8 cellular contexts compared by ENCODE assay signal in the genomic region with DNA sequence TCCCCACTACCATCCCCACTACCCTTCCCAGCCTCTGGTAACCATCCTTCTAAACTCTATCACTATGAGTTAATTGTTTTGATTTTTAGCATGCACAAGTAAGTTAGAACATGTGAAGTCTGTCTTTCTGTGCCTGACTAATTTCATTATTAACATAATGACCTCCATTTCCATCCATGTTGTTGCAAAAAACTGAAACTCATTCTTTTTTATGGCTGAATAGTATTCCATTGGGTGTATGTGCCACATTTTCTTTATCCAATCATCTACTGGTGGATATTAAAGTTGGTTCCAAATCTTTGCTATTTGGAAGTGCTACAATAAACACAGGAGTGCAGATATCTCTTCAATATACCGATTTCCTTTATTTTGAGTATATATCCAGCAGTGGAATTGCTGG. TPM values are rescaled to one million over a fixed set of nuclear protein-coding genes. Genes with fewer than 3 reads are reported as not detected.
"Had no signal": no experiment of that assay in that cellular context is flagged by ENCODE, and none has a peak within 500 bp of the region (broad histone marks: within the 10 kb centered on the region; RNA-seq: fewer than 3 reads in every experiment).

No MANE protein-coding gene starts in this region.

- H3K27ac Mint-ChIP-seq: IgD-negative memory B cell had no signal

- H3K36me3 Mint-ChIP-seq: IgD-negative memory B cell had no signal

- ATAC-seq: HepG2 had no signal

- H3K4me1 Mint-ChIP-seq: IgD-negative memory B cell had no signal

- FAIRE-seq: HepG2, HTR-8/SVneo had no signal

- H3K4me2 ChIP-seq: KMS-11 had no signal

- H3K27ac ChIP-seq: HL-60, KMS-11 had no signal

- H3K9ac ChIP-seq: KMS-11 had no signal

- DNase-seq: IMR-90, KBM-7, KG1 had no signal

RNA-seq across cellular contexts. Expression of a gene that starts 13.2 kb away (rescaled TPM):
- polyA plus RNA-seq: IgD-negative memory B cell had no signal
